2 cellular contexts compared by ENCODE assay signal in the genomic region with DNA sequence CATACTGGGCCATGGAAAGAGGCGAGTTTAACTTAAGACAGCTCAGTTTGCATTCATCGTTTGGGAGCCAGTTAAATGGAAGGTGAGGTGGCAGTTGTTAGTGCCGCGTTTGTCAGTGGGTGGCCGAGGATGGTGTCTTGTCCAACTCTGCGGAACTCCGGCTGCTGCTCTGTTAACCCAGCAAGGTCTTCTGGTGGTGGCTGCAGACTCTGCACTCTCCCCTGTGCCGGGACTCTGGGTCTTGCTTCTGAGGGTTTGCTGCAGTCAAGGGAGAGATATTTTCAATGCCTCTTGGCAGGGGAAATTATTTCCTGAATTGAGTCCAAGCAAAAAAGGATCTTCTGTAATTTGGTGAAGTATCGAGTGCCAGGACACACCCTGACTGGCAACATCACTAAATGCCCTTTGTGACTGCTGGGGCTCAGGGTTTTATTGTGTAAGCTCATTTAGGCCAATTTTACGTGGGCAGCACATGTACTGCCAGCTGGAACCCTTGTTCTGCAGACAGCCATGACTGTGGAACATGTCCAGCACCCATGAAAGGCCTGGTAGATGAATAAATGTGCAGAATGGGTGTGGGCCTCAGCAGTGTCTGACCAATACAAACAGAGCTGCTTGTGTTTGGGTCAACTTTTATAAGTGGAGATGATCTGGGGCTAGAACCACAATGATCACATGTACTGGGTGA.
TF ChIP-seq lines count a peak whose summit lies in the region.

No MANE protein-coding gene starts in this region.

TF ChIP-seq in GM23338, 12 proteins besides CTCF, POLR2A, EP300 and RAD21 (continues in another document):
- TF ChIP-seq NANOG (IDR thresholded peaks at IDR 0.05; ENCODE audit: borderline replicate concordance) (no peak), ZNF114 (CRISPR knock-in tag; IDR thresholded peaks at IDR 0.05) (no peak), POLR2AphosphoS5 (IDR thresholded peaks at IDR 0.05; ENCODE audit: low read depth) (no peak), CREB1 (CRISPR knock-in tag; IDR thresholded peaks at IDR 0.05; ENCODE audit: low read depth) (no peak), ZNF331 (CRISPR knock-in tag; IDR thresholded peaks at IDR 0.05; ENCODE audit: low read depth) (no peak), STAT1 (IDR thresholded peaks at IDR 0.05; ENCODE audit: unreplicated experiment) (no peak), JUNB (IDR thresholded peaks at IDR 0.05; ENCODE audit: unreplicated experiment) (no peak), EZH2 (IDR thresholded peaks at IDR 0.05; ENCODE audit: low read depth, unreplicated experiment) (no peak), EZH2phosphoT487 (IDR thresholded peaks at IDR 0.05; ENCODE audit: unreplicated experiment) (no peak)
- TF ChIP-seq, protein P1, sequence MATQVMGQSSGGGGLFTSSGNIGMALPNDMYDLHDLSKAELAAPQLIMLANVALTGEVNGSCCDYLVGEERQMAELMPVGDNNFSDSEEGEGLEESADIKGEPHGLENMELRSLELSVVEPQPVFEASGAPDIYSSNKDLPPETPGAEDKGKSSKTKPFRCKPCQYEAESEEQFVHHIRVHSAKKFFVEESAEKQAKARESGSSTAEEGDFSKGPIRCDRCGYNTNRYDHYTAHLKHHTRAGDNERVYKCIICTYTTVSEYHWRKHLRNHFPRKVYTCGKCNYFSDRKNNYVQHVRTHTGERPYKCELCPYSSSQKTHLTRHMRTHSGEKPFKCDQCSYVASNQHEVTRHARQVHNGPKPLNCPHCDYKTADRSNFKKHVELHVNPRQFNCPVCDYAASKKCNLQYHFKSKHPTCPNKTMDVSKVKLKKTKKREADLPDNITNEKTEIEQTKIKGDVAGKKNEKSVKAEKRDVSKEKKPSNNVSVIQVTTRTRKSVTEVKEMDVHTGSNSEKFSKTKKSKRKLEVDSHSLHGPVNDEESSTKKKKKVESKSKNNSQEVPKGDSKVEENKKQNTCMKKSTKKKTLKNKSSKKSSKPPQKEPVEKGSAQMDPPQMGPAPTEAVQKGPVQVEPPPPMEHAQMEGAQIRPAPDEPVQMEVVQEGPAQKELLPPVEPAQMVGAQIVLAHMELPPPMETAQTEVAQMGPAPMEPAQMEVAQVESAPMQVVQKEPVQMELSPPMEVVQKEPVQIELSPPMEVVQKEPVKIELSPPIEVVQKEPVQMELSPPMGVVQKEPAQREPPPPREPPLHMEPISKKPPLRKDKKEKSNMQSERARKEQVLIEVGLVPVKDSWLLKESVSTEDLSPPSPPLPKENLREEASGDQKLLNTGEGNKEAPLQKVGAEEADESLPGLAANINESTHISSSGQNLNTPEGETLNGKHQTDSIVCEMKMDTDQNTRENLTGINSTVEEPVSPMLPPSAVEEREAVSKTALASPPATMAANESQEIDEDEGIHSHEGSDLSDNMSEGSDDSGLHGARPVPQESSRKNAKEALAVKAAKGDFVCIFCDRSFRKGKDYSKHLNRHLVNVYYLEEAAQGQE (IDR thresholded peaks at IDR 0.05; ENCODE audit: unreplicated experiment): no peak
- TF ChIP-seq, protein P2, sequence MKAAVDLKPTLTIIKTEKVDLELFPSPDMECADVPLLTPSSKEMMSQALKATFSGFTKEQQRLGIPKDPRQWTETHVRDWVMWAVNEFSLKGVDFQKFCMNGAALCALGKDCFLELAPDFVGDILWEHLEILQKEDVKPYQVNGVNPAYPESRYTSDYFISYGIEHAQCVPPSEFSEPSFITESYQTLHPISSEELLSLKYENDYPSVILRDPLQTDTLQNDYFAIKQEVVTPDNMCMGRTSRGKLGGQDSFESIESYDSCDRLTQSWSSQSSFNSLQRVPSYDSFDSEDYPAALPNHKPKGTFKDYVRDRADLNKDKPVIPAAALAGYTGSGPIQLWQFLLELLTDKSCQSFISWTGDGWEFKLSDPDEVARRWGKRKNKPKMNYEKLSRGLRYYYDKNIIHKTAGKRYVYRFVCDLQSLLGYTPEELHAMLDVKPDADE (IDR thresholded peaks at IDR 0.05): no peak

TF ChIP-seq in HepG2, 621 proteins besides CTCF, POLR2A, EP300 and RAD21:
- TF ChIP-seq ZNF224 (CRISPR knock-in tag; IDR thresholded peaks at IDR 0.05): no peak
- TF ChIP-seq, protein P3, sequence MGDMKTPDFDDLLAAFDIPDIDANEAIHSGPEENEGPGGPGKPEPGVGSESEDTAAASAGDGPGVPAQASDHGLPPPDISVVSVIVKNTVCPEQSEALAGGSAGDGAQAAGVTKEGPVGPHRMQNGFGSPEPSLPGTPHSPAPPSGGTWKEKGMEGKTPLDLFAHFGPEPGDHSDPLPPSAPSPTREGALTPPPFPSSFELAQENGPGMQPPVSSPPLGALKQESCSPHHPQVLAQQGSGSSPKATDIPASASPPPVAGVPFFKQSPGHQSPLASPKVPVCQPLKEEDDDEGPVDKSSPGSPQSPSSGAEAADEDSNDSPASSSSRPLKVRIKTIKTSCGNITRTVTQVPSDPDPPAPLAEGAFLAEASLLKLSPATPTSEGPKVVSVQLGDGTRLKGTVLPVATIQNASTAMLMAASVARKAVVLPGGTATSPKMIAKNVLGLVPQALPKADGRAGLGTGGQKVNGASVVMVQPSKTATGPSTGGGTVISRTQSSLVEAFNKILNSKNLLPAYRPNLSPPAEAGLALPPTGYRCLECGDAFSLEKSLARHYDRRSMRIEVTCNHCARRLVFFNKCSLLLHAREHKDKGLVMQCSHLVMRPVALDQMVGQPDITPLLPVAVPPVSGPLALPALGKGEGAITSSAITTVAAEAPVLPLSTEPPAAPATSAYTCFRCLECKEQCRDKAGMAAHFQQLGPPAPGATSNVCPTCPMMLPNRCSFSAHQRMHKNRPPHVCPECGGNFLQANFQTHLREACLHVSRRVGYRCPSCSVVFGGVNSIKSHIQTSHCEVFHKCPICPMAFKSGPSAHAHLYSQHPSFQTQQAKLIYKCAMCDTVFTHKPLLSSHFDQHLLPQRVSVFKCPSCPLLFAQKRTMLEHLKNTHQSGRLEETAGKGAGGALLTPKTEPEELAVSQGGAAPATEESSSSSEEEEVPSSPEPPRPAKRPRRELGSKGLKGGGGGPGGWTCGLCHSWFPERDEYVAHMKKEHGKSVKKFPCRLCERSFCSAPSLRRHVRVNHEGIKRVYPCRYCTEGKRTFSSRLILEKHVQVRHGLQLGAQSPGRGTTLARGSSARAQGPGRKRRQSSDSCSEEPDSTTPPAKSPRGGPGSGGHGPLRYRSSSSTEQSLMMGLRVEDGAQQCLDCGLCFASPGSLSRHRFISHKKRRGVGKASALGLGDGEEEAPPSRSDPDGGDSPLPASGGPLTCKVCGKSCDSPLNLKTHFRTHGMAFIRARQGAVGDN (CRISPR knock-in tag; IDR thresholded peaks at IDR 0.05): peak; percentile 32; the same call in 1 of the 2 replicates
TF ChIP-seq in HepG2: peak in this region for 1.
